ENCODE assay signal across 14 cellular contexts in the genomic region with DNA sequence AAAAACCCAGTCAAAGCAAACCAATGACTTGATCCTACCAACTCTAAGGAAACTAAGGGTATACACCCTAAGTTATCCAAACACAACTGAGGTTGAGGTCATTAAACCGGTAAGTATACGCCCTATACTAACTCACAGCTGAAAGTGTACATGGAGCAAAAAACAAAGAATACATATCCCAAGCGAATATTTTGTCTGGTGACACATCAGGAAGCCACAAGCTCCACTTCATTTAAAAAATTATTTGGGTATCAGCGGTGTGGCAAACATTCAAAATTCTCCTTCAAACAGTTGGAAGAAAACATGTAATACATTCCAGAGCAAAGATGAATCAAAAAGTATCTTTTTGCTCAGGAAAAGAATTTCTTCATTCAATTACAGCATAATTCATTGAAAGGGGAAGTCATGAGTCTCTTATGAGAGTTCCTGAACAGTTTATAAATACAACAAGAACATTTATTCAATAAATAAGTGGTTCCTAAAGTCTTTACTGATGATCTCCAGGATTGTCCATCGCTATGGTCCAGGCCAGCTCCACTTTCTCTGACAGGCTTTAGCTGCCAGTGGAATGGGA. TPM values are rescaled to one million over a fixed set of nuclear protein-coding genes. Genes with fewer than 3 reads are reported as not detected.
DNase-seq lines count a peak whose midpoint lies in the region; ATAC-seq and TF ChIP-seq lines count a peak whose summit lies in the region.
"Had no signal": no experiment of that assay in that cellular context is flagged by ENCODE, and none has a peak within 500 bp of the region (broad histone marks: within the 10 kb centered on the region; RNA-seq: fewer than 3 reads in every experiment).

No MANE protein-coding gene starts in this region.

- no peaks in the 10 kb centered on the region for H3F3A ChIP-seq in GM23338 (replicated peaks; ENCODE audit: low read depth)

- ATAC-seq in activated naive CD8-positive, alpha-beta T cell treated with anti-CD3 and anti-CD28 coated beads, Interleukin-2, amount 50 U/mL, for 24 hours: no peak
- no peak for ATAC-seq in GM23338
- ATAC-seq: Right ventricle myocardium inferior had no signal

- no peaks in the 10 kb centered on the region for H3K79me2 ChIP-seq in GM23338 (replicated peaks; ENCODE audit: insufficient read depth)

- no peaks in the 10 kb centered on the region for H3K9me3 Mint-ChIP-seq in CD4-positive, alpha-beta memory T cell
- H3K9me3 Mint-ChIP-seq in activated naive CD8-positive, alpha-beta T cell treated with anti-CD3 and anti-CD28 coated beads, Interleukin-2, amount 50 U/mL, for 24 hours: peaks cover 11% of the 10 kb centered on the region
- no peaks in the 10 kb centered on the region for H3K9me3 Mint-ChIP-seq in GM23338

- intact Hi-C loops in CD4-positive, alpha-beta memory T cell (cut with micrococcal nuclease): no loop called here
- intact Hi-C loops in dorsolateral prefrontal cortex (cut with DNase I): no loop called here

- H3K9me3 ChIP-seq in CD4-positive, alpha-beta memory T cell (ENCODE audit: control insufficient read depth in 1 of 2, low read length in 2 of 2): no peaks in the 10 kb centered on the region
- no peaks in the 10 kb centered on the region for H3K9me3 ChIP-seq in neutrophil

- peak overlapping the region in 4 of 8 donors; percentile 23 to 78 (median 58) for H3K4me3 Mint-ChIP-seq in CD4-positive, alpha-beta memory T cell
- H3K4me3 Mint-ChIP-seq in activated naive CD8-positive, alpha-beta T cell treated with anti-CD3 and anti-CD28 coated beads, Interleukin-2, amount 50 U/mL, for 24 hours: peak overlapping the region; percentile 33
- no peak overlapping the region for H3K4me3 Mint-ChIP-seq in GM23338

- TF ChIP-seq CTCF in HL-60 (IDR thresholded peaks at IDR 0.05; ENCODE audit: insufficient read depth, low read length) (no peak), neutrophil (IDR thresholded peaks at IDR 0.05) (no peak), GM23338 (conservative IDR thresholded peaks at IDR 0.05; ENCODE audit: low read depth in 2 of 2) (no peak), dorsolateral prefrontal cortex (IDR thresholded peaks at IDR 0.05 in 54 of 56, conservative IDR thresholded peaks at IDR 0.05 in 2 of 56; ENCODE audit: low read depth in 1 of 56, partially characterized antibody in 56 of 56) (no peak)

- H2AFZ ChIP-seq in GM23338: no peak overlapping the region

- no peaks in the 10 kb centered on the region for H3K27me3 ChIP-seq in CD4-positive, alpha-beta memory T cell (ENCODE audit: insufficient read depth, low read length)
- no peaks in the 10 kb centered on the region for H3K27me3 ChIP-seq in HL-60 (ENCODE audit: insufficient read depth, poor library complexity, severe bottlenecking)
- no peaks in the 10 kb centered on the region for H3K27me3 ChIP-seq in neutrophil
- no peaks in the 10 kb centered on the region for H3K27me3 ChIP-seq in GM23338 (ENCODE audit: insufficient read depth)
- H3K27me3 ChIP-seq in dorsolateral prefrontal cortex: peaks cover 0 to 4% (median 0%) of the 10 kb centered on the region in 45 donors

- peak overlapping the region; percentile 58 for H3K27ac ChIP-seq in CD4-positive, alpha-beta memory T cell (ENCODE audit: low read depth, low read length)
- H3K27ac ChIP-seq in HL-60 (replicated peaks) (peak overlapping the region; percentile 86), neutrophil (peak overlapping the region; percentile 97), GM23338 (ENCODE audit: low read depth) (no peak overlapping the region), dorsolateral prefrontal cortex (peak overlapping the region in 1 of 59 donors; percentile 1)
- H3K27ac ChIP-seq: VCaP had no signal

- H4K20me1 ChIP-seq in GM23338 (replicated peaks; ENCODE audit: insufficient read depth): no peaks in the 10 kb centered on the region

- POLR2A ChIA-PET in CD4-positive, alpha-beta memory T cell (lab: Charles Lee; ENCODE audit: partially characterized antibody): interaction anchor here (0.6 to 6.6 kb wide), 15 partner anchors 12 to 562 kb away, joined by 3 to 73 read pairs (median 4); partner anchors contain the start of genes CD3G, DDX6 and MPZL3

- H3K36me3 Mint-ChIP-seq in CD4-positive, alpha-beta memory T cell: peaks cover 31 to 38% of the 10 kb centered on the region in 2 donors
- H3K36me3 Mint-ChIP-seq in activated naive CD8-positive, alpha-beta T cell treated with anti-CD3 and anti-CD28 coated beads, Interleukin-2, amount 50 U/mL, for 24 hours (ENCODE audit: low read depth): peaks cover 62% of the 10 kb centered on the region
- no peaks in the 10 kb centered on the region for H3K36me3 Mint-ChIP-seq in GM23338 (ENCODE audit: low read depth)

- H3K4me1 ChIP-seq in CD4-positive, alpha-beta memory T cell (ENCODE audit: insufficient read depth, low read length): peaks cover 73% of the 10 kb centered on the region
- H3K4me1 ChIP-seq in neutrophil (ENCODE audit: control insufficient read depth in 1 of 2, insufficient read depth in 1 of 2, low read depth in 1 of 2, low read length in 1 of 2): peaks cover 97 to 99% of the 10 kb centered on the region in 2 experiments
- no peaks in the 10 kb centered on the region for H3K4me1 ChIP-seq in GM23338 (ENCODE audit: insufficient read depth)

- peak overlapping the region in 1 of 2 donors; percentile 25 for H3K4me3 ChIP-seq in CD4-positive, alpha-beta memory T cell (ENCODE audit: low read length in 2 of 2)
- no peak overlapping the region for H3K4me3 ChIP-seq in HL-60 (replicated peaks; ENCODE audit: insufficient read depth, low read length)
- peak overlapping the region; percentile 2 to 77 for H3K4me3 ChIP-seq in neutrophil (ENCODE audit: low read depth in 1 of 2, low read length in 1 of 2)
- H3K4me3 ChIP-seq in GM23338: no peak overlapping the region
- H3K4me3 ChIP-seq in dorsolateral prefrontal cortex: no peak overlapping the region

- H3K4me1 Mint-ChIP-seq in CD4-positive, alpha-beta memory T cell: peaks cover 13 to 51% (median 38%) of the 10 kb centered on the region in 4 donors
- no peaks in the 10 kb centered on the region for H3K4me1 Mint-ChIP-seq in activated naive CD8-positive, alpha-beta T cell treated with anti-CD3 and anti-CD28 coated beads, Interleukin-2, amount 50 U/mL, for 24 hours
- H3K4me1 Mint-ChIP-seq in GM23338: no peaks in the 10 kb centered on the region

- H3K27ac Mint-ChIP-seq in CD4-positive, alpha-beta memory T cell: no peak overlapping the region
- no peak overlapping the region for H3K27ac Mint-ChIP-seq in activated naive CD8-positive, alpha-beta T cell treated with anti-CD3 and anti-CD28 coated beads, Interleukin-2, amount 50 U/mL, for 24 hours
- H3K27ac Mint-ChIP-seq in GM23338: no peak overlapping the region

- CTCF ChIA-PET in CD4-positive, alpha-beta memory T cell (lab: Charles Lee; ENCODE audit: partially characterized antibody): interaction anchor here (0.8 to 2.5 kb wide), 7 partner anchors 13 to 62 kb away, joined by 3 to 14 read pairs (median 4); partner anchors contain the start of gene MPZL3

- H3K36me3 ChIP-seq in CD4-positive, alpha-beta memory T cell (ENCODE audit: insufficient read depth, low read length): peaks cover 14% of the 10 kb centered on the region
- H3K36me3 ChIP-seq in neutrophil (peaks cover 62% of the 10 kb centered on the region), GM23338 (ENCODE audit: insufficient read depth) (no peaks in the 10 kb centered on the region)

- no peak overlapping the region for H3K4me2 ChIP-seq in GM23338

- H3K27me3 Mint-ChIP-seq in CD4-positive, alpha-beta memory T cell: no peaks in the 10 kb centered on the region
- no peaks in the 10 kb centered on the region for H3K27me3 Mint-ChIP-seq in activated naive CD8-positive, alpha-beta T cell treated with anti-CD3 and anti-CD28 coated beads, Interleukin-2, amount 50 U/mL, for 24 hours
- no peaks in the 10 kb centered on the region for H3K27me3 Mint-ChIP-seq in GM23338 (ENCODE audit: insufficient read depth, low read depth, poor library complexity)

- no peak for DNase-seq in CD4-positive, alpha-beta memory T cell
- DNase-seq in HL-60 (ENCODE audit: low read depth in 1 of 2, low spot score in 1 of 2) (no peak), GM23338 (ENCODE audit: low spot score) (no peak), RPMI8226 (no peak), dorsolateral prefrontal cortex (no peak)
- DNase-seq in activated naive CD8-positive, alpha-beta T cell treated with anti-CD3 and anti-CD28 coated beads, Interleukin-2, amount 50 U/mL, for 24 hours: no peak
- DNase-seq: GOT3, NCI-H1092, NCI-H524 had no signal

- no peaks in the 10 kb centered on the region for H3K9me2 ChIP-seq in GM23338 (ENCODE audit: insufficient read depth)

RNA-seq across cellular contexts. Expression of gene JAML, which starts 4.5 kb away (rescaled TPM):
- total RNA-seq in CD4-positive, alpha-beta memory T cell: 100 to 1,000 TPM; 115 to 116 TPM
- 100 to 1,000 TPM; 169 to 194 TPM for polyA plus RNA-seq in CD4-positive, alpha-beta memory T cell
- 0.12 and 0.56 TPM in 2 replicates for total RNA-seq in GM23338 (2014; rRNA removed; shearing (Covaris generic))
- polyA plus RNA-seq in GM23338 (2016; fragmentation: Nextera tagmentation; extraction: Ambion mirVana): 0.26 and 1.0 TPM in 2 replicates
- total RNA-seq in dorsolateral prefrontal cortex: 1 to 10 TPM in 54 of 120 experiments, under 1 TPM in 59, not detected in 7; 0.10 to 5.0 (median 0.98) TPM

RNA-seq across cellular contexts. Expression of gene MPZL3, which starts 22.8 kb away (rescaled TPM):
- total RNA-seq in CD4-positive, alpha-beta memory T cell: 10 to 100 TPM; 29.9 to 32.0 TPM
- 10 to 100 TPM; 12.3 to 12.6 TPM for polyA plus RNA-seq in CD4-positive, alpha-beta memory T cell
- total RNA-seq in GM23338 (2014; rRNA removed; shearing (Covaris generic)): 2.9 and 5.7 TPM in 2 replicates
- 0.92 and 1.3 TPM in 2 replicates for polyA plus RNA-seq in GM23338 (2016; fragmentation: Nextera tagmentation; extraction: Ambion mirVana)
- 1 to 10 TPM in 50 of 120 experiments, under 1 TPM in 70; 0.24 to 2.4 (median 0.86) TPM for total RNA-seq in dorsolateral prefrontal cortex

RNA-seq across cellular contexts. Expression of gene MPZL2, which starts 34.7 kb away (rescaled TPM):
- total RNA-seq in CD4-positive, alpha-beta memory T cell: 1 to 10 TPM; 2.9 to 3.7 TPM
- 1 to 10 TPM in 1 of 2 donors, under 1 TPM in 1; 0.64 to 4.2 TPM for polyA plus RNA-seq in CD4-positive, alpha-beta memory T cell
- total RNA-seq in GM23338 (2014; rRNA removed; shearing (Covaris generic)): 2.8 and 4.2 TPM in 2 replicates
- polyA plus RNA-seq in GM23338 (2016; fragmentation: Nextera tagmentation; extraction: Ambion mirVana): 2.1 and 2.6 TPM in 2 replicates
- total RNA-seq in dorsolateral prefrontal cortex: 10 to 100 TPM in 11 of 120 experiments, 1 to 10 TPM in 98, under 1 TPM in 10, not detected in 1; 0.48 to 22.0 (median 4.5) TPM

RNA-seq across cellular contexts. Expression of gene SCN2B, which starts 52.9 kb away (rescaled TPM):
- not detected for total RNA-seq in CD4-positive, alpha-beta memory T cell
- polyA plus RNA-seq in CD4-positive, alpha-beta memory T cell: not detected
- 0.03 and 0.04 TPM in 2 replicates for total RNA-seq in GM23338 (2014; rRNA removed; shearing (Covaris generic))
- 0.09 TPM in 1 of 2 replicates, not detected in the other for polyA plus RNA-seq in GM23338 (2016; fragmentation: Nextera tagmentation; extraction: Ambion mirVana)
- total RNA-seq in dorsolateral prefrontal cortex: 100 to 1,000 TPM in 3 of 120 experiments, 10 to 100 TPM in 117; 23.2 to 106 (median 68.8) TPM
- total RNA-seq: mononuclear cell, pulmonary artery endothelial cell had no signal

Comparison
In these comparisons a context has a peak if more than half of its experiments do, and no peak if none do; other contexts are left out.
1. H3K4me3 ChIP-seq: peak in neutrophil (2 of 2); none in HL-60 (single experiment), GM23338 (single experiment) and dorsolateral prefrontal cortex (0 of 59).
2. RNA of gene JAML, which starts 4.5 kb away (total RNA-seq): 115 to 116 TPM in CD4-positive, alpha-beta memory T cell; 0.10 to 5.0 TPM in dorsolateral prefrontal cortex and 0.12 to 0.56 TPM in GM23338; every median in the first group is over 10 times any median in the second.